Comparison of ENCODE assay signal across 11 cellular contexts in the genomic region with DNA sequence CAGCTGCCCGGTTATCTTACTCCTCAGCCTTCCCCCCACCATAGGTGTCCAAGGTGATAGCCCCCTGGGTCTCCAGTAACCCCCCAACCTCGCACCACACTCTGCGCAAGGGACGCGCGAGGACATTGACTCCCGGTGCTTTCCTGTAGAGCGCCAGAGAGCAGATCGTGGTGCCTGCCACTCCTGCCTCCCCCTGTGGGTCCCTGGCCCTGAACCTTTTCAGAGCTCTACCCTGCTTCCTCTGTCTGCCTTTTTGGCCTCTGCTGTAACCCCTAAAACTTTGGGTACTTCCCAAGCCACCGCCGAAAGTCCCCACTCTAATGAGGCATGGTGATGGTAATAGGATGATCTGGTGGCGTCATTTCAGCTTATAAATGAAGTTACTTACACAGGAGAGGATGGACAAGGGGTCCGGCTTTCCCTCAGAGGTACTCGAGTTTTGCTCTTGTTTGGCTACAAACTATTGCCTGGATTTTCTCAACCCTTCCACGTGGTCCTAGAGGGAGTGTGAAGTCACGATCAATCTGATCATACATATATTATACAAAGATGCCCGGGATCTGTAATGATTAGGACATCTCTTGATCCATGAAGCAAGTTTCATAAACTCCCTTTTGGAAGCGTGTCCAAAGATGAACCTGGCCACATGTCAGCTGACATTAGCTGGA. TPM values are rescaled to one million over a fixed set of nuclear protein-coding genes. Genes with fewer than 3 reads are reported as not detected.
DNase-seq lines count a peak whose midpoint lies in the region; ATAC-seq, FAIRE-seq and TF ChIP-seq lines count a peak whose summit lies in the region.
"Had no signal": no experiment of that assay in that cellular context is flagged by ENCODE, and none has a peak within 500 bp of the region (broad histone marks: within the 10 kb centered on the region; RNA-seq: fewer than 3 reads in every experiment).

No MANE protein-coding gene starts in this region.

- no peak overlapping the region for H2BK5ac ChIP-seq in H9 (ENCODE audit: insufficient read length, low read length)

- peak overlapping the region; percentile 71 to 83 for H3K4me3 Mint-ChIP-seq in H9
- H3K4me3 Mint-ChIP-seq in activated T-cell treated with anti-CD3 and anti-CD28 coated beads, Interleukin-2, amount 50 U/mL, for 4 hours: no peak overlapping the region
- H3K4me3 Mint-ChIP-seq: activated naive CD8-positive, alpha-beta T cell treated with anti-CD3 and anti-CD28 coated beads, Interleukin-2, amount 50 U/mL, for 24 hours; T-helper 1 cell treated with Interleukin-12 subunit alpha and Interleukin-12 subunit beta and Interleukin-4 antibody, amounts not matched to agents 30 μg/mL and 1 μg/mL, for 36 hours had no signal

- no peak overlapping the region for H2BK120ac ChIP-seq in H9 (ENCODE audit: low read depth, low read length, poor library complexity, severe bottlenecking)

- no peaks in the 10 kb centered on the region for H3K36me3 ChIP-seq in bronchial epithelial cell (ENCODE audit: control insufficient read depth, insufficient read depth, low read length)
- no peaks in the 10 kb centered on the region for H3K36me3 ChIP-seq in kidney epithelial cell (ENCODE audit: control insufficient read depth, insufficient read depth, low read length)
- H3K36me3 ChIP-seq in stomach: no peaks in the 10 kb centered on the region

- H4K5ac ChIP-seq in H9 (ENCODE audit: insufficient read length, low read depth, low read length): no peak overlapping the region

- H2BK15ac ChIP-seq in H9 (ENCODE audit: low read depth, low read length): no peak overlapping the region

- no peak for TF ChIP-seq CTCF in H9 (conservative IDR thresholded peaks at IDR 0.05)
- no peak for TF ChIP-seq CTCF in bronchial epithelial cell (IDR thresholded peaks at IDR 0.05; ENCODE audit: insufficient read depth, low read length, severe bottlenecking)
- no peak for TF ChIP-seq CTCF in kidney epithelial cell (IDR thresholded peaks at IDR 0.05; ENCODE audit: insufficient read depth, low read length, poor library complexity, severe bottlenecking)
- TF ChIP-seq CTCF in stomach (IDR thresholded peaks at IDR 0.05): no peak

- H3K14ac ChIP-seq in H9 (ENCODE audit: insufficient read depth, low read length): no peak overlapping the region

- no peak overlapping the region for H4K8ac ChIP-seq in H9 (replicated peaks; ENCODE audit: insufficient read length, low read depth, low read length)

- TF ChIP-seq EP300 in stomach (IDR thresholded peaks at IDR 0.05): no peak

- no peak overlapping the region for H3K27ac ChIP-seq in H9 (ENCODE audit: insufficient read length, low read depth, low read length)
- H3K27ac ChIP-seq in stomach: peak overlapping the region; percentile 72 to 92 (median 90)

- no peak overlapping the region for H3K27ac Mint-ChIP-seq in H9
- H3K27ac Mint-ChIP-seq: activated naive CD8-positive, alpha-beta T cell treated with anti-CD3 and anti-CD28 coated beads, Interleukin-2, amount 50 U/mL, for 24 hours; T-helper 1 cell treated with Interleukin-12 subunit alpha and Interleukin-12 subunit beta and Interleukin-4 antibody, amounts not matched to agents 30 μg/mL and 1 μg/mL, for 36 hours had no signal

- H3K23ac ChIP-seq in H9 (ENCODE audit: insufficient read length, low read depth, low read length): no peak overlapping the region

- FAIRE-seq in bronchial epithelial cell (lab: Jason Lieb, UNC): no peak

- no peak overlapping the region for H3T11ph ChIP-seq in H9 (ENCODE audit: low read length)

- no peaks in the 10 kb centered on the region for H4K20me1 ChIP-seq in H9 (ENCODE audit: control insufficient read depth, insufficient read depth, insufficient read length)

- H3K4me1 Mint-ChIP-seq in H9: peaks cover 23% of the 10 kb centered on the region in 2 experiments
- no peaks in the 10 kb centered on the region for H3K4me1 Mint-ChIP-seq in activated T-cell treated with anti-CD3 and anti-CD28 coated beads, Interleukin-2, amount 50 U/mL, for 4 hours (ENCODE audit: low read depth)
- H3K4me1 Mint-ChIP-seq: activated naive CD8-positive, alpha-beta T cell treated with anti-CD3 and anti-CD28 coated beads, Interleukin-2, amount 50 U/mL, for 24 hours had no signal

- H3K27me3 Mint-ChIP-seq in H9 (ENCODE audit: low read depth): peaks cover 76% of the 10 kb centered on the region
- peaks cover 36% of the 10 kb centered on the region for H3K27me3 Mint-ChIP-seq in activated T-cell treated with anti-CD3 and anti-CD28 coated beads, Interleukin-2, amount 50 U/mL, for 4 hours (ENCODE audit: low read depth)

- H3K9ac ChIP-seq in H9 (ENCODE audit: extremely low read depth, insufficient read length, low read length): no peak overlapping the region

- H3K4me2 ChIP-seq in H9 (ENCODE audit: insufficient read depth, insufficient read length, low read length): peak overlapping the region; percentile 88

- H2AFZ ChIP-seq in H9 (ENCODE audit: low read length): no peak overlapping the region

- H3K56ac ChIP-seq in H9 (ENCODE audit: insufficient read length, low read depth, low read length): no peak overlapping the region

- H2AK5ac ChIP-seq in H9 (ENCODE audit: insufficient read length, low read length): no peak overlapping the region

- no peaks in the 10 kb centered on the region for H3K79me2 ChIP-seq in H9 (ENCODE audit: insufficient read depth, low read length)

- H3K9me3 ChIP-seq in H9 (ENCODE audit: control insufficient read depth, low read depth, low read length) (no peaks in the 10 kb centered on the region), stomach (no peaks in the 10 kb centered on the region)

- no CpG with 5 or more reads among the region's 18 CpGs for WGBS in H9 (ENCODE audit: extremely low coverage, insufficient read length, low lambda C conversion rate)
- 32 to 42% (median 35%) methylated on average over 17 to 18 of the region's 18 CpGs for WGBS in stomach, 5 donors

- intact Hi-C loops in stomach (cut with DNase I; ENCODE audit: low total_unique reads): no loop called here

- no peak overlapping the region for H4K91ac ChIP-seq in H9 (ENCODE audit: insufficient read length, low read depth, low read length)

- H3K79me1 ChIP-seq in H9 (ENCODE audit: insufficient read depth, low read depth, low read length, poor library complexity, severe bottlenecking): no peaks in the 10 kb centered on the region

- H3K4me1 ChIP-seq in H9 (ENCODE audit: insufficient read depth, low read length) (no peaks in the 10 kb centered on the region), stomach (peaks cover 0 to 50% (median 40%) of the 10 kb centered on the region in 4 donors)

- ATAC-seq in HG02678 (IDR thresholded peaks at IDR 0.05; ENCODE audit: unreplicated experiment): no peak
- ATAC-seq in activated T-cell treated with anti-CD3 and anti-CD28 coated beads, Interleukin-2, amount 50 U/mL, for 4 hours: no peak
- no peak for ATAC-seq in GM18511 (IDR thresholded peaks at IDR 0.05; ENCODE audit: unreplicated experiment)
- ATAC-seq: activated naive CD8-positive, alpha-beta T cell treated with anti-CD3 and anti-CD28 coated beads, Interleukin-2, amount 50 U/mL, for 24 hours had no signal

- H3K27me3 ChIP-seq in H9 (ENCODE audit: insufficient read depth, low read length): peaks cover 32% of the 10 kb centered on the region
- H3K27me3 ChIP-seq in bronchial epithelial cell (ENCODE audit: control insufficient read depth, insufficient read depth, low read length): no peaks in the 10 kb centered on the region
- H3K27me3 ChIP-seq in kidney epithelial cell (ENCODE audit: control insufficient read depth, insufficient read depth, low read length): peaks cover 35% of the 10 kb centered on the region
- H3K27me3 ChIP-seq in stomach: peaks cover 0 to 57% (median 34%) of the 10 kb centered on the region in 3 donors

- no peak overlapping the region for H2BK20ac ChIP-seq in H9 (ENCODE audit: low read depth, low read length, poor library complexity, severe bottlenecking)

- H3K4me3 ChIP-seq in bronchial epithelial cell (ENCODE audit: low read depth, low read length): peak overlapping the region; percentile 67
- H3K4me3 ChIP-seq in kidney epithelial cell (ENCODE audit: low read depth, low read length): peak overlapping the region; percentile 68
- peak overlapping the region; percentile 58 to 67 (median 60) for H3K4me3 ChIP-seq in stomach

- H2BK12ac ChIP-seq in H9 (ENCODE audit: insufficient read length, low read depth, low read length): no peak overlapping the region

- no peak overlapping the region for H3K4ac ChIP-seq in H9 (ENCODE audit: low read depth, low read length)

- peaks cover 34% of the 10 kb centered on the region for H3K23me2 ChIP-seq in H9 (ENCODE audit: insufficient read length, low read depth, low read length, poor library complexity, severe bottlenecking)

- no peak for TF ChIP-seq POLR2A in stomach (IDR thresholded peaks at IDR 0.05)

- no peaks in the 10 kb centered on the region for H3K36me3 Mint-ChIP-seq in H9 (ENCODE audit: insufficient read depth in 1 of 3, low read depth in 3 of 3)
- no peaks in the 10 kb centered on the region for H3K36me3 Mint-ChIP-seq in activated T-cell treated with anti-CD3 and anti-CD28 coated beads, Interleukin-2, amount 50 U/mL, for 4 hours (ENCODE audit: insufficient read depth)

- H3K18ac ChIP-seq in H9 (ENCODE audit: insufficient read length, low read depth, low read length): no peak overlapping the region

- no peaks in the 10 kb centered on the region for H3K9me3 Mint-ChIP-seq in H9
- H3K9me3 Mint-ChIP-seq in activated T-cell treated with anti-CD3 and anti-CD28 coated beads, Interleukin-2, amount 50 U/mL, for 4 hours: no peaks in the 10 kb centered on the region
- H3K9me3 Mint-ChIP-seq: activated naive CD8-positive, alpha-beta T cell treated with anti-CD3 and anti-CD28 coated beads, Interleukin-2, amount 50 U/mL, for 24 hours; T-helper 1 cell treated with Interleukin-12 subunit alpha and Interleukin-12 subunit beta and Interleukin-4 antibody, amounts not matched to agents 30 μg/mL and 1 μg/mL, for 36 hours had no signal

- DNase-seq in H9 (no peak), bronchial epithelial cell (ENCODE audit: low read depth) (no peak), kidney epithelial cell (ENCODE audit: low read depth) (no peak), stomach (no peak), cerebellar nuclear complex (lab: John Stamatoyannopoulos, UW) (no peak)
- DNase-seq in activated T-cell treated with anti-CD3 and anti-CD28 coated beads, Interleukin-2, amount 50 U/mL, for 4 hours: no peak
- DNase-seq: activated naive CD8-positive, alpha-beta T cell treated with anti-CD3 and anti-CD28 coated beads, Interleukin-2, amount 50 U/mL, for 24 hours; NCI-H2081 treated with DMSO at 0.1 percent for 48 hours had no signal

RNA-seq across cellular contexts. Expression of a gene that starts 2.1 kb away (rescaled TPM):
- total RNA-seq in H9 (2021) (4.9 and 5.4 TPM in 2 replicates), bronchial epithelial cell (23.8 and 82.1 TPM in 2 replicates), kidney epithelial cell (114 and 135 TPM in 2 replicates), stomach (100 to 1,000 TPM in 2 of 5 donors, 10 to 100 TPM in 2, 1 to 10 TPM in 1; 4.1 to 171 (median 81.7) TPM)
- 1 to 10 TPM; 2.2 to 6.9 (median 4.9) TPM for polyA plus RNA-seq in stomach
- total RNA-seq in activated T-cell treated with anti-CD3 and anti-CD28 coated beads, Interleukin-2, amount 50 U/mL, for 4 hours: under 1 TPM; 0.10 to 0.66 (median 0.35) TPM
